ENCODE assay signal across 1 cellular context in the genomic region with DNA sequence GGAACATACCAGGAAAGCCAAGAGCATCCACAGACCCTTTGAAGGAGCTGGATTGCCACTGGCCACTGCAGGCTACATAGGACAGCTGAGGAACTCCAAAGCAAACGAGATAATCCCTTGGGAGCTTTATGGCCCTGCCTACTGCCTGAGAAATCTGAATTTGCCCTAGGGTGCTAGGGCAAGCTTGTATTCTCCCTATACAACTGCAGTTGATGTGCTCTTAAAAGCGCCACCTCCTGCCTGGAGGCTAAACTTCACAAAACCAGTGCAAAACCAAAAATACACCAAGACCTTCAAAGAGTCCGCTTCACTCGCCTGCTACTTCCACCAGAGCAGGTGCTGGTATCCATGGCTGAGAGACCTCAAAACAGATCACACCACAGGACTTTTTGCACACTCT.
TF ChIP-seq lines count a peak whose summit lies in the region.

No MANE protein-coding gene starts in this region.

TF ChIP-seq in WTC11, 78 proteins besides CTCF, POLR2A, EP300 and RAD21 (continued from another document):
- TF ChIP-seq HMGXB4 (CRISPR knock-in tag; IDR thresholded peaks at IDR 0.05) (no peak), CREM (CRISPR knock-in tag; IDR thresholded peaks at IDR 0.05) (no peak), MAX (CRISPR knock-in tag; IDR thresholded peaks at IDR 0.05) (no peak), ZNF396 (CRISPR knock-in tag; IDR thresholded peaks at IDR 0.05; ENCODE audit: borderline replicate concordance) (no peak), ZNF423 (CRISPR knock-in tag; IDR thresholded peaks at IDR 0.05) (no peak), JUN (CRISPR knock-in tag; IDR thresholded peaks at IDR 0.05) (no peak), USF1 (CRISPR knock-in tag; IDR thresholded peaks at IDR 0.05) (no peak), PRRX2 (CRISPR knock-in tag; IDR thresholded peaks at IDR 0.05) (no peak), ZNF138 (CRISPR knock-in tag; conservative IDR thresholded peaks at IDR 0.05) (no peak)
- TF ChIP-seq, protein P1, sequence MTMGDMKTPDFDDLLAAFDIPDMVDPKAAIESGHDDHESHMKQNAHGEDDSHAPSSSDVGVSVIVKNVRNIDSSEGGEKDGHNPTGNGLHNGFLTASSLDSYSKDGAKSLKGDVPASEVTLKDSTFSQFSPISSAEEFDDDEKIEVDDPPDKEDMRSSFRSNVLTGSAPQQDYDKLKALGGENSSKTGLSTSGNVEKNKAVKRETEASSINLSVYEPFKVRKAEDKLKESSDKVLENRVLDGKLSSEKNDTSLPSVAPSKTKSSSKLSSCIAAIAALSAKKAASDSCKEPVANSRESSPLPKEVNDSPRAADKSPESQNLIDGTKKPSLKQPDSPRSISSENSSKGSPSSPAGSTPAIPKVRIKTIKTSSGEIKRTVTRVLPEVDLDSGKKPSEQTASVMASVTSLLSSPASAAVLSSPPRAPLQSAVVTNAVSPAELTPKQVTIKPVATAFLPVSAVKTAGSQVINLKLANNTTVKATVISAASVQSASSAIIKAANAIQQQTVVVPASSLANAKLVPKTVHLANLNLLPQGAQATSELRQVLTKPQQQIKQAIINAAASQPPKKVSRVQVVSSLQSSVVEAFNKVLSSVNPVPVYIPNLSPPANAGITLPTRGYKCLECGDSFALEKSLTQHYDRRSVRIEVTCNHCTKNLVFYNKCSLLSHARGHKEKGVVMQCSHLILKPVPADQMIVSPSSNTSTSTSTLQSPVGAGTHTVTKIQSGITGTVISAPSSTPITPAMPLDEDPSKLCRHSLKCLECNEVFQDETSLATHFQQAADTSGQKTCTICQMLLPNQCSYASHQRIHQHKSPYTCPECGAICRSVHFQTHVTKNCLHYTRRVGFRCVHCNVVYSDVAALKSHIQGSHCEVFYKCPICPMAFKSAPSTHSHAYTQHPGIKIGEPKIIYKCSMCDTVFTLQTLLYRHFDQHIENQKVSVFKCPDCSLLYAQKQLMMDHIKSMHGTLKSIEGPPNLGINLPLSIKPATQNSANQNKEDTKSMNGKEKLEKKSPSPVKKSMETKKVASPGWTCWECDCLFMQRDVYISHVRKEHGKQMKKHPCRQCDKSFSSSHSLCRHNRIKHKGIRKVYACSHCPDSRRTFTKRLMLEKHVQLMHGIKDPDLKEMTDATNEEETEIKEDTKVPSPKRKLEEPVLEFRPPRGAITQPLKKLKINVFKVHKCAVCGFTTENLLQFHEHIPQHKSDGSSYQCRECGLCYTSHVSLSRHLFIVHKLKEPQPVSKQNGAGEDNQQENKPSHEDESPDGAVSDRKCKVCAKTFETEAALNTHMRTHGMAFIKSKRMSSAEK (CRISPR knock-in tag; IDR thresholded peaks at IDR 0.05; ENCODE audit: borderline replicate concordance) = no peak
